19 cellular contexts compared by ENCODE assay signal in the genomic region with DNA sequence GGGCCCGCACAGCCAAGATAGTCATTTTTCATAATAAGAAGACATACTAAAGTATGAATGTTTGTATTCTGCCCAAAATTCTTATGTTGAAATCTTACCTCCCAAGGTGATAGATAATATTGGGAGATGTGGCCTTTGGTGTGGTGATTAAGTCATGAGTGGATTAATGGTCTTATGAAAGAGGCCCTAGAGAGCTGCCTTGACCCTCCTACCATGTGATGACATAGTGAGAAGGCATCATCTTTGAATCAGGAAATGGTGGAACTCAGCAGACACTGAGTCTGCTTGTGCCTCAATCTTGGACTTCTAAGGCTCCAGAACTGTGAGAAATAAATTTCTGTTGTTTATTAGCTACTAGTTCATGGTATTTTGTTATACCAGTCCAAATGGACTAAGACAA. TPM values are rescaled to one million over a fixed set of nuclear protein-coding genes. Genes with fewer than 3 reads are reported as not detected.
A peak's percentile ranks its signal among the peaks of the same experiment; 100 is the strongest.
DNase-seq lines count a peak whose midpoint lies in the region; ATAC-seq and TF ChIP-seq lines count a peak whose summit lies in the region.
"Had no signal": no experiment of that assay in that cellular context is flagged by ENCODE, and none has a peak within 500 bp of the region (broad histone marks: within the 10 kb centered on the region; RNA-seq: fewer than 3 reads in every experiment).

No MANE protein-coding gene starts in this region.

- H3K4me1 ChIP-seq in IMR-90 (ENCODE audit: control insufficient read depth, insufficient read depth, low read length): no peaks in the 10 kb centered on the region
- H3K4me1 ChIP-seq: Caco-2 had no signal

- H2AK9ac ChIP-seq in IMR-90 (replicated peaks; ENCODE audit: low read depth, low read length, poor library complexity): no peak overlapping the region

- TF ChIP-seq CTCF in IMR-90 (conservative IDR thresholded peaks at IDR 0.05; ENCODE audit: low read depth, low read length) (no peak), epithelial cell of esophagus (IDR thresholded peaks at IDR 0.05; ENCODE audit: insufficient read depth, low read depth, low read length, missing control alignments) (no peak)

- in situ Hi-C loops in IMR-90 (cut with MboI; ENCODE audit: low sequenced_read_pairs): no loop called here

- no peaks in the 10 kb centered on the region for H3K27me3 Mint-ChIP-seq in activated naive CD4-positive, alpha-beta T cell treated with anti-CD3 and anti-CD28 coated beads, Interleukin-2, amount 50 U/mL, for 24 hours
- H3K27me3 Mint-ChIP-seq in effector memory CD8-positive, alpha-beta T cell: no peaks in the 10 kb centered on the region
- H3K27me3 Mint-ChIP-seq: IgD-negative memory B cell had no signal

- H3K27ac Mint-ChIP-seq in activated naive CD4-positive, alpha-beta T cell treated with anti-CD3 and anti-CD28 coated beads, Interleukin-2, amount 50 U/mL, for 24 hours: peak overlapping the region; percentile 49
- H3K27ac Mint-ChIP-seq in effector memory CD8-positive, alpha-beta T cell: no peak overlapping the region
- H3K27ac Mint-ChIP-seq: H9, IgD-negative memory B cell had no signal

- H3K9me3 Mint-ChIP-seq in activated naive CD4-positive, alpha-beta T cell treated with anti-CD3 and anti-CD28 coated beads, Interleukin-2, amount 50 U/mL, for 24 hours: no peaks in the 10 kb centered on the region
- no peaks in the 10 kb centered on the region for H3K9me3 Mint-ChIP-seq in effector memory CD8-positive, alpha-beta T cell

- no peak overlapping the region for H3K4me3 Mint-ChIP-seq in activated naive CD4-positive, alpha-beta T cell treated with anti-CD3 and anti-CD28 coated beads, Interleukin-2, amount 50 U/mL, for 24 hours
- no peak overlapping the region for H3K4me3 Mint-ChIP-seq in effector memory CD8-positive, alpha-beta T cell
- H3K4me3 Mint-ChIP-seq: H9, IgD-negative memory B cell had no signal

- H4K8ac ChIP-seq in IMR-90 (ENCODE audit: low read depth in 2 of 2, low read length in 2 of 2): no peak overlapping the region

- H3K9ac ChIP-seq in IMR-90 (ENCODE audit: low read depth, low read length): no peak overlapping the region

- POLR2A ChIA-PET in IMR-90 (lab: Charles Lee; ENCODE audit: unreplicated experiment): no interaction called here

- no peak overlapping the region for H2BK120ac ChIP-seq in IMR-90 (ENCODE audit: low read depth, low read length)

- ATAC-seq in IMR-90 (ENCODE audit: low read depth) (no peak), sciatic nerve (peak; percentile 86)
- no peak for ATAC-seq in effector memory CD8-positive, alpha-beta T cell (replicated peaks)

- no peaks in the 10 kb centered on the region for H3K9me3 ChIP-seq in IMR-90 (ENCODE audit: control insufficient read depth, insufficient read depth, low read length)
- H3K9me3 ChIP-seq: Caco-2 had no signal

- H2BK20ac ChIP-seq in IMR-90 (ENCODE audit: low read depth, low read length): no peak overlapping the region

- no peak overlapping the region for H3K23ac ChIP-seq in IMR-90 (ENCODE audit: low read depth, low read length)

- H3K79me1 ChIP-seq in IMR-90 (ENCODE audit: low read depth in 1 of 2, low read length in 2 of 2): no peaks in the 10 kb centered on the region

- H2BK5ac ChIP-seq in IMR-90 (ENCODE audit: low read depth, low read length, poor library complexity, severe bottlenecking): no peak overlapping the region

- no peak for TF ChIP-seq POLR2A in IMR-90 (IDR thresholded peaks at IDR 0.05; ENCODE audit: low read depth, low read length)

- H3K27me3 ChIP-seq in IMR-90 (ENCODE audit: control insufficient read depth, insufficient read depth, low read length): no peaks in the 10 kb centered on the region

- no peak overlapping the region for H3K14ac ChIP-seq in IMR-90 (replicated peaks; ENCODE audit: low read depth, low read length)

- no TSS peak for BruUV-seq in IMR-90 (replicated peaks; lab: Mats Ljungman, UMichigan)

- H3K56ac ChIP-seq in IMR-90 (ENCODE audit: extremely low read depth, insufficient read depth, low read length): no peak overlapping the region

- H3K4ac ChIP-seq in IMR-90 (ENCODE audit: low read depth, low read length): no peak overlapping the region

- no peaks in the 10 kb centered on the region for H3K36me3 ChIP-seq in IMR-90 (ENCODE audit: control insufficient read depth, insufficient read depth, low read length)

- WGBS in IMR-90 (ENCODE audit: extremely low coverage in 2 of 2, insufficient read length in 1 of 2), 2 experiments: no CpG with 5 or more reads among the region's 1 CpG

- TF ChIP-seq RAD21 in IMR-90 (IDR thresholded peaks at IDR 0.05; ENCODE audit: low read length): no peak

- H4K20me1 ChIP-seq in IMR-90 (ENCODE audit: insufficient read depth, low read length): no peaks in the 10 kb centered on the region

- no peak overlapping the region for H2AK5ac ChIP-seq in IMR-90 (ENCODE audit: low read depth, low read length)

- H3K27ac ChIP-seq in IMR-90 (ENCODE audit: insufficient read depth, low read length): no peak overlapping the region
- H3K27ac ChIP-seq: C4-2B had no signal

- H3K4me3 ChIP-seq in IMR-90 (ENCODE audit: insufficient read depth, low read depth, low read length) (no peak overlapping the region), epithelial cell of esophagus (ENCODE audit: low read length) (no peak overlapping the region)

- dilution Hi-C loops in IMR-90 (cut with HindIII; ENCODE audit: low sequenced_read_pairs, unreplicated experiment): no loop called here

- peaks cover 20% of the 10 kb centered on the region for H3K36me3 Mint-ChIP-seq in activated naive CD4-positive, alpha-beta T cell treated with anti-CD3 and anti-CD28 coated beads, Interleukin-2, amount 50 U/mL, for 24 hours
- no peaks in the 10 kb centered on the region for H3K36me3 Mint-ChIP-seq in effector memory CD8-positive, alpha-beta T cell (ENCODE audit: insufficient read depth)

- no peaks in the 10 kb centered on the region for H3K9me1 ChIP-seq in IMR-90 (ENCODE audit: insufficient read depth, low read length)

- no peak overlapping the region for H2AFZ ChIP-seq in IMR-90 (replicated peaks; ENCODE audit: low read length, poor library complexity)

- H2BK15ac ChIP-seq in IMR-90 (ENCODE audit: low read depth, low read length): no peak overlapping the region

- no peak overlapping the region for H4K5ac ChIP-seq in IMR-90 (ENCODE audit: low read depth, low read length)

- H3K4me2 ChIP-seq in IMR-90 (ENCODE audit: low read depth, low read length): no peak overlapping the region

- H4K91ac ChIP-seq in IMR-90 (ENCODE audit: insufficient read depth, low read depth, low read length): no peak overlapping the region

- CTCF ChIA-PET in IMR-90 (lab: Yijun Ruan, JAX): no interaction called here

- peaks cover 31% of the 10 kb centered on the region for H3K4me1 Mint-ChIP-seq in activated naive CD4-positive, alpha-beta T cell treated with anti-CD3 and anti-CD28 coated beads, Interleukin-2, amount 50 U/mL, for 24 hours
- no peaks in the 10 kb centered on the region for H3K4me1 Mint-ChIP-seq in effector memory CD8-positive, alpha-beta T cell (ENCODE audit: low read depth in 2 of 2)
- H3K4me1 Mint-ChIP-seq: H9 had no signal

- intact Hi-C loops in IMR-90 (cut with micrococcal nuclease) (no loop called here), sciatic nerve (cut with DNase I) (no loop called here)

- DNase-seq in activated naive CD4-positive, alpha-beta T cell (lab: John Stamatoyannopoulos, UW): no peak
- DNase-seq in IMR-90 (peak; percentile 7), epithelial cell of esophagus (ENCODE audit: low read depth) (peak; percentile 20), sciatic nerve (ENCODE audit: low spot score) (no peak), COR-L47 (lab: John Stamatoyannopoulos, UW) (no peak), amniotic stem cell (lab: John Stamatoyannopoulos, UW) (no peak)
- no peak for DNase-seq in effector memory CD8-positive, alpha-beta T cell
- DNase-seq: Caco-2, DMS79, GDM1, H9, NCI-H1436, NCI-H2029 treated with DMSO at 0.1 percent for 48 hours, NCI-H510A, SHP77 treated with DMSO at 0.1 percent for 48 hours had no signal

- H3K18ac ChIP-seq in IMR-90 (ENCODE audit: low read depth, low read length): no peak overlapping the region

TF ChIP-seq in IMR-90, 13 proteins besides CTCF, POLR2A, EP300 and RAD21:
- TF ChIP-seq BHLHE40 (IDR thresholded peaks at IDR 0.05; ENCODE audit: low read depth, low read length) (no peak), MAFK (IDR thresholded peaks at IDR 0.05; ENCODE audit: low read depth, low read length) (no peak), MXI1 (IDR thresholded peaks at IDR 0.05; ENCODE audit: borderline replicate concordance, low read depth, low read length) (no peak), RFX5 (IDR thresholded peaks at IDR 0.05; ENCODE audit: low read depth, low read length) (no peak), MAZ (IDR thresholded peaks at IDR 0.05; ENCODE audit: borderline replicate concordance, low read depth, low read length) (no peak), SMC3 (IDR thresholded peaks at IDR 0.05; ENCODE audit: low read depth, low read length) (no peak), CEBPB (IDR thresholded peaks at IDR 0.05; ENCODE audit: low read depth, low read length) (no peak)
- TF ChIP-seq, protein P1, sequence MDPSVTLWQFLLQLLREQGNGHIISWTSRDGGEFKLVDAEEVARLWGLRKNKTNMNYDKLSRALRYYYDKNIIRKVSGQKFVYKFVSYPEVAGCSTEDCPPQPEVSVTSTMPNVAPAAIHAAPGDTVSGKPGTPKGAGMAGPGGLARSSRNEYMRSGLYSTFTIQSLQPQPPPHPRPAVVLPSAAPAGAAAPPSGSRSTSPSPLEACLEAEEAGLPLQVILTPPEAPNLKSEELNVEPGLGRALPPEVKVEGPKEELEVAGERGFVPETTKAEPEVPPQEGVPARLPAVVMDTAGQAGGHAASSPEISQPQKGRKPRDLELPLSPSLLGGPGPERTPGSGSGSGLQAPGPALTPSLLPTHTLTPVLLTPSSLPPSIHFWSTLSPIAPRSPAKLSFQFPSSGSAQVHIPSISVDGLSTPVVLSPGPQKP (IDR thresholded peaks at IDR 0.05; ENCODE audit: borderline replicate concordance, low read depth, low read length): no peak
- TF ChIP-seq, protein P2, sequence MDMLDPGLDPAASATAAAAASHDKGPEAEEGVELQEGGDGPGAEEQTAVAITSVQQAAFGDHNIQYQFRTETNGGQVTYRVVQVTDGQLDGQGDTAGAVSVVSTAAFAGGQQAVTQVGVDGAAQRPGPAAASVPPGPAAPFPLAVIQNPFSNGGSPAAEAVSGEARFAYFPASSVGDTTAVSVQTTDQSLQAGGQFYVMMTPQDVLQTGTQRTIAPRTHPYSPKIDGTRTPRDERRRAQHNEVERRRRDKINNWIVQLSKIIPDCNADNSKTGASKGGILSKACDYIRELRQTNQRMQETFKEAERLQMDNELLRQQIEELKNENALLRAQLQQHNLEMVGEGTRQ (IDR thresholded peaks at IDR 0.05; ENCODE audit: low read depth, low read length): no peak

RNA-seq across cellular contexts. Expression of a gene that starts 11.8 kb away (rescaled TPM):
- total RNA-seq in IMR-90 (2012; rRNA removed): 2.5 and 3.8 TPM in 2 replicates
- polyA plus RNA-seq in IMR-90 (2012; rRNA removed): 7.7 and 9.9 TPM in 2 replicates
- 1.5 and 2.0 TPM in 2 replicates for polyA plus RNA-seq in IMR-90 (2012; cell fraction: cytosol; rRNA removed)
- 11.0 and 59.9 TPM in 2 replicates for polyA plus RNA-seq in IMR-90 (2012; cell fraction: nucleus; rRNA removed; ENCODE audit: low replicate concordance)
- total RNA-seq in sciatic nerve: 52.1 TPM

RNA-seq across cellular contexts. Expression of a gene that starts 57.7 kb away (rescaled TPM):
- total RNA-seq in IMR-90 (2012; rRNA removed) (0.72 and 1.1 TPM in 2 replicates), sciatic nerve (53.7 TPM)
- 0.92 and 1.7 TPM in 2 replicates for polyA plus RNA-seq in IMR-90 (2012; rRNA removed)
- 0.03 TPM in 1 of 2 replicates, not detected in the other for polyA plus RNA-seq in IMR-90 (2012; cell fraction: cytosol; rRNA removed)
- polyA plus RNA-seq in IMR-90 (2012; cell fraction: nucleus; rRNA removed; ENCODE audit: low replicate concordance): 1.1 and 11.0 TPM in 2 replicates
- total RNA-seq: A172 had no signal

Comparison
In these comparisons a context has a peak if more than half of its experiments do, and no peak if none do; other contexts are left out.
1. DNase-seq: peak in IMR-90 (single experiment) and epithelial cell of esophagus (single experiment); none in activated naive CD4-positive, alpha-beta T cell (0 of 4), sciatic nerve (single experiment), effector memory CD8-positive, alpha-beta T cell (0 of 3), COR-L47 (single experiment) and amniotic stem cell (single experiment).
2. RNA of a gene that starts 11.8 kb away (total RNA-seq): 52.1 TPM in sciatic nerve (single experiment); 2.5 to 3.8 TPM in IMR-90; every median in the first group is over 10 times any median in the second.
3. RNA of a gene that starts 57.7 kb away (total RNA-seq): 53.7 TPM in sciatic nerve (single experiment); 0.72 to 1.1 TPM in IMR-90; every median in the first group is over 10 times any median in the second.